Comparison of ENCODE assay signal across 1 cellular context in genomic region chr6:106359989-106360409, GRCh38.
TF ChIP-seq lines count a peak whose summit lies in the region.

No MANE protein-coding gene starts in this region.

TF ChIP-seq in H1, 55 proteins besides CTCF, POLR2A, EP300 and RAD21:
- no peak for TF ChIP-seq SRF (IDR thresholded peaks at IDR 0.05; ENCODE audit: low read depth, low read length)
- TF ChIP-seq CHD1 (IDR thresholded peaks at IDR 0.05; ENCODE audit: low read depth, low read length): no peak
- TF ChIP-seq SP2 (IDR thresholded peaks at IDR 0.05; ENCODE audit: low read length): no peak
- TF ChIP-seq POU5F1 (IDR thresholded peaks at IDR 0.05; ENCODE audit: low read depth, low read length): no peak
- no peak for TF ChIP-seq KDM1A (IDR thresholded peaks at IDR 0.05; ENCODE audit: borderline replicate concordance, low read length)
- TF ChIP-seq POLR2AphosphoS5 (IDR thresholded peaks at IDR 0.05; ENCODE audit: low read depth, low read length): no peak
- TF ChIP-seq EZH2 (IDR thresholded peaks at IDR 0.05; ENCODE audit: low read depth, low read length, severe bottlenecking): no peak
- TF ChIP-seq BACH1 (IDR thresholded peaks at IDR 0.05; ENCODE audit: low read length): no peak
- TF ChIP-seq HDAC6 (IDR thresholded peaks at IDR 0.05; ENCODE audit: low read depth, low read length): no peak
- TF ChIP-seq SAP30 (IDR thresholded peaks at IDR 0.05; ENCODE audit: insufficient read depth, insufficient replicate concordance, low read length): no peak
- no peak for TF ChIP-seq ATF3 (IDR thresholded peaks at IDR 0.05; ENCODE audit: insufficient read depth, low read depth, low read length)
- TF ChIP-seq EGR1 (IDR thresholded peaks at IDR 0.05; ENCODE audit: borderline replicate concordance, low read depth, low read length): no peak
- TF ChIP-seq CBX8 (IDR thresholded peaks at IDR 0.05; ENCODE audit: borderline replicate concordance, low read depth, low read length): no peak
- TF ChIP-seq TEAD4 (IDR thresholded peaks at IDR 0.05; ENCODE audit: low read depth, low read length): no peak
- no peak for TF ChIP-seq USF2 (IDR thresholded peaks at IDR 0.05; ENCODE audit: low read length)
- no peak for TF ChIP-seq MAFK (IDR thresholded peaks at IDR 0.05; ENCODE audit: low read depth, low read length)
- TF ChIP-seq RBBP5 (IDR thresholded peaks at IDR 0.05; ENCODE audit: borderline replicate concordance, low read depth, low read length): no peak
- TF ChIP-seq BRCA1 (IDR thresholded peaks at IDR 0.05; ENCODE audit: low read depth, low read length): no peak
- TF ChIP-seq ATF2 (IDR thresholded peaks at IDR 0.05; ENCODE audit: low read length): no peak
